1 cellular context compared by ENCODE assay signal in genomic region chr14:26719514-26719913, GRCh38.
TF ChIP-seq lines count a peak whose summit lies in the region.

No MANE protein-coding gene starts in this region.

TF ChIP-seq in GM23338, 12 proteins besides CTCF, POLR2A, EP300 and RAD21 (continued from another document):
- no peak for TF ChIP-seq REST (IDR thresholded peaks at IDR 0.05; ENCODE audit: unreplicated experiment)
- TF ChIP-seq ZNF462 (CRISPR knock-in tag; IDR thresholded peaks at IDR 0.05), result no peak
- TF ChIP-seq STAT1 (IDR thresholded peaks at IDR 0.05; ENCODE audit: unreplicated experiment), result no peak
- no peak for TF ChIP-seq POLR2AphosphoS5 (IDR thresholded peaks at IDR 0.05; ENCODE audit: low read depth)
